In the genomic region with DNA sequence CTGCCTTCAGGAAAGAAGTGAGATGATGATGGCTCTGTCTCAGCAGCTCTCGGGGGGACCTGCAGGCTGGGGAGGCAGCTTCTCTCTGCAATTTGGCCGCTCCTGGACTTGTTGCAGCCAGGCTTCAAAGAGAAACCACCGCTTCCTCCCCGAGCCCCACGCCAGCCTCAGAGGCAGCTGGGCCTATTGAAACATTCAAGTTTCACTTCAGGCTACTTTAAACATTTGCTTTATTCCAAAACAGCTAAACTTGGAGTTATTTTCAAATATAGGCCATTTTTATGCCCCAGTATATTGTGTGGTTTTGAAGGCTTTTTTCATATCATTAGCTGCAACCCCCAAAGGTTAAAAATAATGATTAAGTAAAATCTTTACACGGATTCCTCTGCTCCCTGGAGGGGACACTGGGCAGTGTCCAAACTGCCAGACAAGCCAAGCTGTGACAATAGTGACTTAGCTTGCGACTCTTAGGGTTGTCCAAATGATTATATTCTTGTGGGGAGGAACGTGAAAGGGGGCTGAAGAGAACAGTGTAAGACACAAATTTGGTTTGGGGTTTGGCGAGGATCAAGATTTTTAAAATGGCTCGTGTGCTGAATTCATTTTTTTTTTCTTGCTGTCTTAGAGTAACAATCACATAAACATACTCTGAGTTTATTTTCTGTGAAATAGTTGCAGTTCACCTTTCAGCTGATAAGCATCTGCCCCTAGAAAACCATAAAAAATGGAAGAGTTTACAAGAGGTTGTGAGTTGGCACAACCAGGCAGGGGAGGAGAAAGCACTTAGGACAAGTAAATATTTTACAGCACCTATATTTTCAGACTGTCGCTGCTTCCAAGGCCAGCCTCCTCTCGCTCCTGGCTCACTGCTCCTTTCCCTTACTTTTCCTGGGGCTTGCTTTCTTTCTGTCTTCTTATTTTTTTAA, we compare ENCODE assay signal across 8 cellular contexts.
DNase-seq lines count a peak whose midpoint lies in the region; ATAC-seq and TF ChIP-seq lines count a peak whose summit lies in the region.

No MANE protein-coding gene starts in this region.

- H3K4me3 Mint-ChIP-seq in activated CD4-positive, alpha-beta T cell treated with anti-CD3 and anti-CD28 coated beads, Interleukin-2, amount 10 ng/mL, durations not matched to agents 24 days and 14 days, result no peak overlapping the region
- no peak overlapping the region for H3K4me3 Mint-ChIP-seq in natural killer cell

- ATAC-seq in GM21381 (IDR thresholded peaks at IDR 0.05; ENCODE audit: unreplicated experiment), result peak; percentile 95
- ATAC-seq in natural killer cell, result peak; percentile 86 to 89 (median 86)

- peaks cover 12 to 42% (median 29%) of the 10 kb centered on the region in 4 donors for H3K4me1 ChIP-seq in transverse colon

- in situ Hi-C loops in transverse colon (cut with MboI; ENCODE audit: low pct_ligation_motif_present in 1 of 4, low pct_unique_long_range_greater_than_20kb in 1 of 4, low sequenced_read_pairs in 3 of 4), result no loop called here

- H3K27me3 ChIP-seq in transverse colon, result no peaks in the 10 kb centered on the region

- H3K9me3 Mint-ChIP-seq in activated CD4-positive, alpha-beta T cell treated with anti-CD3 and anti-CD28 coated beads, Interleukin-2, amount 10 ng/mL, durations not matched to agents 24 days and 14 days, result peaks cover under 1% of the 10 kb centered on the region
- no peaks in the 10 kb centered on the region for H3K9me3 Mint-ChIP-seq in natural killer cell

- no peaks in the 10 kb centered on the region for H3K36me3 Mint-ChIP-seq in activated CD4-positive, alpha-beta T cell treated with anti-CD3 and anti-CD28 coated beads, Interleukin-2, amount 10 ng/mL, durations not matched to agents 24 days and 14 days (ENCODE audit: low read depth)
- no peaks in the 10 kb centered on the region for H3K36me3 Mint-ChIP-seq in natural killer cell

- peaks cover 3% of the 10 kb centered on the region for H3K27me3 Mint-ChIP-seq in activated CD4-positive, alpha-beta T cell treated with anti-CD3 and anti-CD28 coated beads, Interleukin-2, amount 10 ng/mL, durations not matched to agents 24 days and 14 days
- H3K27me3 Mint-ChIP-seq in natural killer cell (ENCODE audit: low read depth in 2 of 2), result no peaks in the 10 kb centered on the region

- TF ChIP-seq CTCF in epithelial cell of proximal tubule (conservative IDR thresholded peaks at IDR 0.05; ENCODE audit: low read depth, low read length) (peak; percentile 10), natural killer cell (IDR thresholded peaks at IDR 0.05) (no peak), transverse colon (IDR thresholded peaks at IDR 0.05) (no peak)

- no peak for TF ChIP-seq EP300 in transverse colon (IDR thresholded peaks at IDR 0.05; ENCODE audit: low read depth)

- H3K9me3 ChIP-seq in transverse colon, result no peaks in the 10 kb centered on the region

- H3K27ac ChIP-seq in transverse colon, result peak overlapping the region; percentile 83 to 85 (median 84)

- no peaks in the 10 kb centered on the region for H3K4me1 Mint-ChIP-seq in activated CD4-positive, alpha-beta T cell treated with anti-CD3 and anti-CD28 coated beads, Interleukin-2, amount 10 ng/mL, durations not matched to agents 24 days and 14 days
- peaks cover 0 to 6% of the 10 kb centered on the region in 2 donors for H3K4me1 Mint-ChIP-seq in natural killer cell

- peak overlapping the region; percentile 51 for H3K4me3 ChIP-seq in Jurkat, Clone E6-1 (ENCODE audit: low read length)
- peak overlapping the region; percentile 17 for H3K4me3 ChIP-seq in epithelial cell of proximal tubule (ENCODE audit: low read depth, low read length)
- peak overlapping the region in 3 of 4 donors; percentile 14 to 41 (median 21) for H3K4me3 ChIP-seq in transverse colon

- no peaks in the 10 kb centered on the region for H3K36me3 ChIP-seq in transverse colon

- WGBS in transverse colon (ENCODE audit: low coverage in 1 of 2), 2 donors, result 7 to 11% methylated on average over 12 of the region's 12 CpGs

- no peak overlapping the region for H3K27ac Mint-ChIP-seq in activated CD4-positive, alpha-beta T cell treated with anti-CD3 and anti-CD28 coated beads, Interleukin-2, amount 10 ng/mL, durations not matched to agents 24 days and 14 days
- no peak overlapping the region for H3K27ac Mint-ChIP-seq in natural killer cell

- intact Hi-C loops in activated CD4-positive, alpha-beta T cell treated with anti-CD3 and anti-CD28 coated beads, Interleukin-2, amount 10 ng/mL, durations not matched to agents 24 days and 14 days (cut with micrococcal nuclease), result no loop called here
- intact Hi-C loops in natural killer cell (cut with micrococcal nuclease), result loop anchor here (1.0 to 10.0 kb wide), 2 partner anchors 258 to 431 kb away; no protein-coding TSS in a partner anchor
- intact Hi-C loops in transverse colon (cut with DNase I; ENCODE audit: low total_unique reads), result no loop called here

- DNase-seq in Daoy (ENCODE audit: low read depth) (peak; percentile 50), epithelial cell of proximal tubule (ENCODE audit: low read depth) (no peak), natural killer cell (peak; percentile 37), transverse colon (peak; percentile 75), middle frontal gyrus (ENCODE audit: extremely low spot score, low spot score) (no peak)
- DNase-seq in Jurkat, Clone E6-1 (ENCODE audit: low read depth, low spot score), result peak; percentile 83
- DNase-seq in activated CD4-positive, alpha-beta T cell treated with anti-CD3 and anti-CD28 coated beads, Interleukin-2, amount 10 ng/mL, durations not matched to agents 24 days and 14 days, result peak; percentile 85

- TF ChIP-seq POLR2A in transverse colon (IDR thresholded peaks at IDR 0.05), result no peak

Comparison
In these comparisons a context has a peak if more than half of its experiments do, and no peak if none do; other contexts are left out.
1. DNase-seq: peak in Daoy (single experiment), Jurkat, Clone E6-1 (single experiment), activated CD4-positive, alpha-beta T cell treated with anti-CD3 and anti-CD28 coated beads, Interleukin-2, amount 10 ng/mL, durations not matched to agents 24 days and 14 days (single experiment), natural killer cell (single experiment) and transverse colon (single experiment); none in epithelial cell of proximal tubule (single experiment) and middle frontal gyrus (single experiment).
2. Peak in every context shown above with its lines, with median percentiles within 50 percentile points of each other: H3K4me3 ChIP-seq.